In the genomic region with DNA sequence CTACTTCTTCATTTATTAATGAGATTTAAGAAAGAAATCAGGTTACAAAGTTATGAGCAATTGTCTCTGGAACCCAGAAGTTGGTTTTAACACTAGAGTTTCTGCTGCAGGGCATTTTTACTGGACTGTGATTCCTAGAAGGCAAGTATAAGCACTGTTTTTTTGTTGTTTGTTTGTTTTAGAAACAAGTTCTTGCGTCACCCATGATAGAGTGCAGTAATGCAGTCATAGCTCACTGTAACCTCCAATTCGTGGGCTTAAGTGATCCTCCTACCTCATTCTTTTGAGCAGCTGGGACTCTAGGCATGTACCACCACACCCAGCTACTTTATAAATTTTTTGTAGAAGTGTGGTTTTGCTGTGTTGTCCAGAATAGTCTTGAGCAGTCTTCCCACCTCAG, we compare ENCODE assay signal across 11 cellular contexts. TPM values are rescaled to one million over a fixed set of nuclear protein-coding genes. Genes with fewer than 3 reads are reported as not detected.
DNase-seq lines count a peak whose midpoint lies in the region; ATAC-seq and TF ChIP-seq lines count a peak whose summit lies in the region.
"Had no signal": no experiment of that assay in that cellular context is flagged by ENCODE, and none has a peak within 500 bp of the region (broad histone marks: within the 10 kb centered on the region; RNA-seq: fewer than 3 reads in every experiment).

No MANE protein-coding gene starts in this region.

- TF ChIP-seq CTCF in NB4 (IDR thresholded peaks at IDR 0.05; ENCODE audit: low read depth, low read length), result no peak
- TF ChIP-seq CTCF in omental fat pad (IDR thresholded peaks at IDR 0.05), result no peak
- no peak for TF ChIP-seq CTCF in A673 (conservative IDR thresholded peaks at IDR 0.05; ENCODE audit: low read depth, low read length)

- peak overlapping the region; percentile 53 to 86 for H3K27ac Mint-ChIP-seq in effector memory CD8-positive, alpha-beta T cell

- no TSS peak for BruUV-seq in A673 (replicated peaks; lab: Mats Ljungman, UMichigan)

- no peaks in the 10 kb centered on the region for H3K9me3 ChIP-seq in aorta (ENCODE audit: control insufficient read depth, low read length)
- H3K9me3 ChIP-seq in A673 (ENCODE audit: low read depth, low read length, poor library complexity, severe bottlenecking), result no peaks in the 10 kb centered on the region

- 28 to 35% methylated on average over 2 of the region's 2 CpGs for WGBS in aorta, 2 donors

- H3K27me3 ChIP-seq in aorta (ENCODE audit: control insufficient read depth in 1 of 2, insufficient read depth in 2 of 2, low read length in 1 of 2) (no peaks in the 10 kb centered on the region), A673 (replicated peaks; ENCODE audit: insufficient read depth, low read depth, low read length, poor library complexity) (no peaks in the 10 kb centered on the region)

- TF ChIP-seq POLR2A in NB4 (IDR thresholded peaks at IDR 0.05; ENCODE audit: extremely low read depth, insufficient read length), result no peak

- peak overlapping the region; percentile 14 to 40 for H3K4me3 Mint-ChIP-seq in effector memory CD8-positive, alpha-beta T cell

- H3K4me3 ChIP-seq in NB4 (ENCODE audit: low read depth, low read length), result no peak overlapping the region
- H3K4me3 ChIP-seq in aorta (ENCODE audit: low read length in 2 of 2), result no peak overlapping the region
- no peak overlapping the region for H3K4me3 ChIP-seq in A673 (ENCODE audit: low read depth, low read length, poor library complexity, severe bottlenecking)

- peaks cover 60% of the 10 kb centered on the region for H3K36me3 Mint-ChIP-seq in effector memory CD8-positive, alpha-beta T cell (ENCODE audit: insufficient read depth)

- H3K36me3 ChIP-seq in aorta (ENCODE audit: control insufficient read depth in 1 of 2, insufficient read depth in 2 of 2, low read length in 1 of 2) (no peaks in the 10 kb centered on the region), A673 (ENCODE audit: insufficient read depth, low read length, poor library complexity, severe bottlenecking) (no peaks in the 10 kb centered on the region)

- intact Hi-C loops in aorta (cut with DNase I) (no loop called here), A673 (cut with micrococcal nuclease; ENCODE audit: unreplicated experiment) (no loop called here)

- peak; percentile 69 for DNase-seq in EL
- DNase-seq in NB4 (ENCODE audit: low read depth), result peak; percentile 43
- DNase-seq in effector memory CD8-positive, alpha-beta T cell, result no peak
- DNase-seq in omental fat pad (ENCODE audit: low spot score), result no peak
- no peak for DNase-seq in aorta
- DNase-seq in NCI-H345 treated with DMSO at 0.1 percent for 48 hours (lab: John Stamatoyannopoulos, UW; ENCODE audit: unreplicated experiment), result no peak
- no peak for DNase-seq in A673 (ENCODE audit: low spot score)
- DNase-seq: activated CD4-positive, alpha-beta T cell treated with anti-CD3 and anti-CD28 coated beads, Interleukin-2, amount 50 U/mL, for 1 hour; anterior cingulate cortex; NCI-H2081; SHP77 treated with DMSO at 0.1 percent for 48 hours had no signal

- H3K9me3 Mint-ChIP-seq in effector memory CD8-positive, alpha-beta T cell, result no peaks in the 10 kb centered on the region

- no peak overlapping the region for H3K27ac ChIP-seq in aorta (ENCODE audit: low read depth in 1 of 2, low read length in 2 of 2)
- H3K27ac ChIP-seq in A673 (ENCODE audit: low read depth, low read length, poor library complexity, severe bottlenecking), result no peak overlapping the region

- POLR2A ChIA-PET in A673 (lab: Charles Lee; ENCODE audit: low non-redundant PET), result no interaction called here

- ATAC-seq in effector memory CD8-positive, alpha-beta T cell (replicated peaks), result peak; percentile 17
- ATAC-seq in omental fat pad (ENCODE audit: low FRiP score) (peak; percentile 63), aorta (ENCODE audit: low FRiP score) (no peak)

- H3K27me3 Mint-ChIP-seq in effector memory CD8-positive, alpha-beta T cell, result no peaks in the 10 kb centered on the region

- H3K4me1 ChIP-seq in aorta (ENCODE audit: control insufficient read depth in 1 of 2, insufficient read depth in 2 of 2, low read length in 2 of 2) (peaks cover 0 to 1% of the 10 kb centered on the region in 2 donors), A673 (ENCODE audit: insufficient read depth, low read length, poor library complexity, severe bottlenecking) (peaks cover 11% of the 10 kb centered on the region)

- H3K4me1 Mint-ChIP-seq in effector memory CD8-positive, alpha-beta T cell (ENCODE audit: low read depth in 2 of 2), result peaks cover 59 to 75% of the 10 kb centered on the region in 2 donors

- CTCF ChIA-PET in A673 (lab: Charles Lee), result no interaction called here

RNA-seq across cellular contexts. Expression of a gene that starts 25.6 kb away (rescaled TPM):
- total RNA-seq in omental fat pad (100 to 1,000 TPM; 207 to 298 (median 244) TPM), aorta (100 to 1,000 TPM; 166 to 173 TPM), A673 (2021) (134 and 148 TPM in 2 replicates)
- polyA plus RNA-seq in aorta, result 100 to 1,000 TPM; 113 to 163 TPM

RNA-seq across cellular contexts. Expression of a gene that starts 50.5 kb away (rescaled TPM):
- total RNA-seq in omental fat pad (10 to 100 TPM; 27.1 to 48.9 (median 29.8) TPM), aorta (10 to 100 TPM; 36.0 to 53.4 TPM), A673 (2021) (127 and 128 TPM in 2 replicates)
- polyA plus RNA-seq in aorta, result 10 to 100 TPM in 1 of 2 donors, 1 to 10 TPM in 1; 5.3 to 19.5 TPM

Comparison
In these comparisons a context has a peak if more than half of its experiments do, and no peak if none do; other contexts are left out.
1. DNase-seq: peak in EL (single experiment) and NB4 (single experiment); none in effector memory CD8-positive, alpha-beta T cell (0 of 3), omental fat pad (single experiment), aorta (0 of 2), NCI-H345 treated with DMSO at 0.1 percent for 48 hours (single experiment) and A673 (single experiment).